8 cellular contexts compared by ENCODE assay signal in the genomic region with DNA sequence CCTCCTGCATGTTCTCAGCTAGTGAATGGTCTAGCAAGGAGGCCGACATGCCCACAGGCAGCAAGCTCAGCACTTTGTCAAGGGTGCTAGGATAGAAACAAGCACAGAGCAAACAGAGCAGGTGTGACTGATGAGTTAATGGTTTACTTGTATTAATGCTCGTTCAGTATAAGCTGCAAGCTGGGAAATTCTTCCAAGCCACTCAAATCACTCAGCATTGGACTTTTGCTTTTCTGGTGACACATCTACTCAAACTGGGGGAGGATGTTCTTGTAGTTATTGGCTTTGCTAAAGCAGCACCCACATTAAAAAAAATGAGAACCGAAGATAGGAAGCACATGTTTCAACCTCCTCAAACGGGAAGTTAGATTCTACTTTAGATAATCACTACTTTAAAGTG. TPM values are rescaled to one million over a fixed set of nuclear protein-coding genes. Genes with fewer than 3 reads are reported as not detected.
A peak's percentile ranks its signal among the peaks of the same experiment; 100 is the strongest.
DNase-seq lines count a peak whose midpoint lies in the region; ATAC-seq and TF ChIP-seq lines count a peak whose summit lies in the region.

No MANE protein-coding gene starts in this region.

- peaks cover 26% of the 10 kb centered on the region for H3K36me3 Mint-ChIP-seq in activated CD4-positive, alpha-beta T cell treated with anti-CD3 and anti-CD28 coated beads for 36 hours (ENCODE audit: low read depth)
- H3K36me3 Mint-ChIP-seq in memory B cell, result peaks cover 24% of the 10 kb centered on the region

- no peaks in the 10 kb centered on the region for H3K27me3 Mint-ChIP-seq in activated CD4-positive, alpha-beta T cell treated with anti-CD3 and anti-CD28 coated beads for 36 hours
- H3K27me3 Mint-ChIP-seq in memory B cell, result no peaks in the 10 kb centered on the region

- TF ChIP-seq CTCF in omental fat pad (IDR thresholded peaks at IDR 0.05), result no peak

- CTCF ChIA-PET in activated CD4-positive, alpha-beta T cell treated with anti-CD3 and anti-CD28 coated beads for 36 hours (lab: Charles Lee), result interaction anchor here (1.1 kb wide), 1 partner anchor 104 kb away, joined by 6 read pairs; no protein-coding TSS in a partner anchor

- H3K4me3 Mint-ChIP-seq in activated CD4-positive, alpha-beta T cell treated with anti-CD3 and anti-CD28 coated beads for 36 hours, result no peak overlapping the region
- peak overlapping the region; percentile 16 for H3K4me3 Mint-ChIP-seq in memory B cell

- peak overlapping the region; percentile 67 for H3K27ac Mint-ChIP-seq in activated CD4-positive, alpha-beta T cell treated with anti-CD3 and anti-CD28 coated beads for 36 hours
- peak overlapping the region; percentile 93 for H3K27ac Mint-ChIP-seq in memory B cell

- POLR2A ChIA-PET in activated CD4-positive, alpha-beta T cell treated with anti-CD3 and anti-CD28 coated beads for 36 hours (lab: Charles Lee), result interaction anchor here (0.7 to 0.8 kb wide), 2 partner anchors 89 to 98 kb away, joined by 3 read pairs; no protein-coding TSS in a partner anchor

- peak; percentile 32 for DNase-seq in activated CD4-positive, alpha-beta T cell treated with anti-CD3 and anti-CD28 coated beads for 36 hours
- DNase-seq in activated CD4-positive, alpha-beta T cell treated with anti-CD3 and anti-CD28 coated beads, Interleukin-2, amount 50 U/mL, for 1 hour, result no peak
- DNase-seq in NOMO-1 treated with dmso at 0.1 percent for 144 hours (lab: John Stamatoyannopoulos, UW; ENCODE audit: unreplicated experiment) (peak; percentile 21), memory B cell (ENCODE audit: low spot score in 2 of 2) (peak in 1 of 2 donors; percentile 15), D341Med (ENCODE audit: low spot score) (no peak), omental fat pad (ENCODE audit: low spot score) (no peak)
- DNase-seq in activated effector memory CD4-positive, alpha-beta T cell treated with Interleukin-2 at 50 U/mL for 16 hours, result no peak

- peaks cover 2% of the 10 kb centered on the region for H3K9me3 Mint-ChIP-seq in activated CD4-positive, alpha-beta T cell treated with anti-CD3 and anti-CD28 coated beads for 36 hours (ENCODE audit: low read depth)
- H3K9me3 Mint-ChIP-seq in memory B cell, result no peaks in the 10 kb centered on the region

- H3K4me1 Mint-ChIP-seq in activated CD4-positive, alpha-beta T cell treated with anti-CD3 and anti-CD28 coated beads for 36 hours, result peaks cover 46% of the 10 kb centered on the region
- H3K4me1 Mint-ChIP-seq in memory B cell, result peaks cover 41% of the 10 kb centered on the region

- intact Hi-C loops in activated CD4-positive, alpha-beta T cell treated with anti-CD3 and anti-CD28 coated beads for 36 hours (cut with DNase I, micrococcal nuclease), result loop anchor here (5.0 kb wide), 3 partner anchors 42 to 137 kb away; no protein-coding TSS in a partner anchor

- peak; percentile 63 for ATAC-seq in activated CD4-positive, alpha-beta T cell treated with anti-CD3 and anti-CD28 coated beads for 36 hours
- ATAC-seq in HG02798 (IDR thresholded peaks at IDR 0.05; ENCODE audit: poor library complexity, unreplicated experiment) (peak; percentile 80), memory B cell (ENCODE audit: low read depth) (peak; percentile 77), omental fat pad (ENCODE audit: low FRiP score) (no peak)

RNA-seq across cellular contexts. Expression of a gene that starts 43.1 kb away (rescaled TPM):
- total RNA-seq in activated CD4-positive, alpha-beta T cell treated with anti-CD3 and anti-CD28 coated beads for 36 hours, result 10 to 100 TPM; 23.6 to 27.3 TPM
- total RNA-seq in omental fat pad, result 100 to 1,000 TPM in 2 of 4 donors, 10 to 100 TPM in 2; 77.2 to 196 (median 106) TPM

Comparison
In these comparisons a context has a peak if more than half of its experiments do, and no peak if none do; other contexts are left out.
1. DNase-seq: peak in activated CD4-positive, alpha-beta T cell treated with anti-CD3 and anti-CD28 coated beads for 36 hours (single experiment) and NOMO-1 treated with dmso at 0.1 percent for 144 hours (single experiment); none in activated CD4-positive, alpha-beta T cell treated with anti-CD3 and anti-CD28 coated beads, Interleukin-2, amount 50 U/mL, for 1 hour (single experiment), D341Med (single experiment), omental fat pad (single experiment) and activated effector memory CD4-positive, alpha-beta T cell treated with Interleukin-2 at 50 U/mL for 16 hours (single experiment).